ENCODE assay signal across 12 cellular contexts in the genomic region with DNA sequence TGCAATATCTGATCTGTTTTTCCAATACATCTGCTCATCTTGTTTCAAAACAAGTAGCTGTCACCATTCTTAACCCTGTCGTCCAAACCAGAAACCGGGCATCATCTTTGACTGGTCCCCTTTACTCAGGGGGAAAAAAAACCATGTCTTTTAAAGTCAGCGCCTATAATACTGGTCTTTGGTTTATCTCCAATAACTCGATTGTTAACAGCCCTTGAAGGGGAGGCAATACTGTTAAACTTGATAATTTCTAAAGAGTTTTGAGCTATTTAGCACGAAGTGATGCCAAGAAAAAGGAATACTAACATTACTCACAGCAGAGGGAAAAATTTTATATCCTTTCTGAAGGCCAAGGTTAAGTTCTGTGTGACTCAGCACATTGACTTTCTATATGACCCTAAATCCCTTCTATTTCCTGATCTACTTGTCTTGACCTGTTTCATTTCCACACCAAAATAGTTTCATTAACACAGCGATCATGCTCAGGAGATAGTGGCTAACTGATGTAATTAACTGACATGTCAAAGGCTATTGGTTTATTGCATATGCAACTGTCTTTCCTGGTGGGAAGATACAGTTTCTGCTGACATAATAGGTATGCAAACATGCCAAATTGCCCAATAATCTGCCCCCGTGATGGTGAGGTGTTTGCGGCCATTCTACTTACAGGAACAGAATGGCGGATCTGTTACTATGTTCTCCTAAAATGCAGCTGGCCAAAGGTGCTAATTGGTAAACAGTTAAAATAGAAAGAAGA. TPM values are rescaled to one million over a fixed set of nuclear protein-coding genes. Genes with fewer than 3 reads are reported as not detected.
DNase-seq lines count a peak whose midpoint lies in the region; ATAC-seq and TF ChIP-seq lines count a peak whose summit lies in the region.
"Had no signal": no experiment of that assay in that cellular context is flagged by ENCODE, and none has a peak within 500 bp of the region (broad histone marks: within the 10 kb centered on the region; RNA-seq: fewer than 3 reads in every experiment).

No MANE protein-coding gene starts in this region.

- H3K9me3 ChIP-seq in tibial artery, result no peaks in the 10 kb centered on the region
- H3K9me3 ChIP-seq: neutrophil had no signal

- no peaks in the 10 kb centered on the region for H3K27me3 ChIP-seq in tibial artery
- H3K27me3 ChIP-seq: neutrophil had no signal

- H3K27ac ChIP-seq in tibial artery, result peak overlapping the region; percentile 67 to 68
- H3K27ac ChIP-seq: neutrophil had no signal

- TF ChIP-seq CTCF in fibroblast of the aortic adventitia (IDR thresholded peaks at IDR 0.05; ENCODE audit: insufficient read depth, low read length), result no peak
- TF ChIP-seq CTCF in tibial artery (IDR thresholded peaks at IDR 0.05), result no peak

- H3K36me3 ChIP-seq in tibial artery, result no peaks in the 10 kb centered on the region
- H3K36me3 ChIP-seq: neutrophil had no signal

- peaks cover 0 to 72% (median 41%) of the 10 kb centered on the region in 4 donors for H3K4me1 ChIP-seq in tibial artery

- intact Hi-C loops in tibial artery (cut with DNase I; ENCODE audit: low total_unique reads), result no loop called here

- H3K4me3 ChIP-seq in fibroblast of the aortic adventitia (ENCODE audit: low read depth, low read length) (no peak overlapping the region), tibial artery (no peak overlapping the region)

- DNase-seq in DMS153 (lab: John Stamatoyannopoulos, UW) (peak; percentile 62), DMS153 treated with DMSO at 0.1 percent for 48 hours (lab: John Stamatoyannopoulos, UW; ENCODE audit: unreplicated experiment) (no peak), SK-N-DZ (ENCODE audit: low spot score) (peak; percentile 24), fibroblast of the aortic adventitia (ENCODE audit: low read depth) (peak; percentile 89), tibial artery (no peak), NCI-H1694 (lab: John Stamatoyannopoulos, UW) (no peak)
- no peak for DNase-seq in stimulated activated naive CD8-positive, alpha-beta T cell treated with anti-CD3 and anti-CD28 coated beads, Interleukin-15, Interleukin-2, amounts not matched to agents 100 U/mL and 50 U/mL, for 24 hours
- DNase-seq: ACHN; activated B cell treated with CpG ODN at 0.5 μM for 24 hours; effector CD8-positive, alpha-beta T cell had no signal

- no peak for ATAC-seq in GM19395 (IDR thresholded peaks at IDR 0.05; ENCODE audit: unreplicated experiment)
- ATAC-seq in stimulated activated naive CD8-positive, alpha-beta T cell treated with anti-CD3 and anti-CD28 coated beads, Interleukin-15, Interleukin-2, amounts not matched to agents 100 U/mL and 50 U/mL, for 24 hours, result no peak

RNA-seq across cellular contexts. Expression of a gene that starts 59.1 kb away (rescaled TPM):
- 0.93 and 1.3 TPM in 2 replicates for polyA plus RNA-seq in SK-N-DZ (2014; cell fraction: cytosol; rRNA removed)
- polyA plus RNA-seq in SK-N-DZ (2014; cell fraction: nucleus; rRNA removed), result 0.22 and 0.55 TPM in 2 replicates
- 32.0 and 42.0 TPM in 2 replicates for total RNA-seq in fibroblast of the aortic adventitia (ENCODE audit: low replicate concordance)

Comparison
In these comparisons a context has a peak if more than half of its experiments do, and no peak if none do; other contexts are left out.
1. DNase-seq: peak in DMS153 (single experiment), SK-N-DZ (single experiment) and fibroblast of the aortic adventitia (single experiment); none in DMS153 treated with DMSO at 0.1 percent for 48 hours (single experiment), tibial artery (0 of 2), NCI-H1694 (single experiment) and stimulated activated naive CD8-positive, alpha-beta T cell treated with anti-CD3 and anti-CD28 coated beads, Interleukin-15, Interleukin-2, amounts not matched to agents 100 U/mL and 50 U/mL, for 24 hours (single experiment).